ENCODE assay signal across 18 cellular contexts in genomic region chr2:26058390-26058789, GRCh38. TPM values are rescaled to one million over a fixed set of nuclear protein-coding genes. Genes with fewer than 3 reads are reported as not detected.
A peak's percentile ranks its signal among the peaks of the same experiment; 100 is the strongest.
DNase-seq lines count a peak whose midpoint lies in the region; ATAC-seq and TF ChIP-seq lines count a peak whose summit lies in the region.
"Had no signal": no experiment of that assay in that cellular context is flagged by ENCODE, and none has a peak within 500 bp of the region (broad histone marks: within the 10 kb centered on the region; RNA-seq: fewer than 3 reads in every experiment).

No MANE protein-coding gene starts in this region.

- POLR2A ChIA-PET in Caco-2 (lab: Charles Lee) = interaction anchor here (0.5 kb wide), 2 partner anchors 42 to 76 kb away, joined by 3 to 7 read pairs; no protein-coding TSS in a partner anchor

- no TSS peak for BruUV-seq in Caco-2 (replicated peaks; lab: Mats Ljungman, UMichigan)

- no peaks in the 10 kb centered on the region for H3K9me3 Mint-ChIP-seq in Caco-2 (ENCODE audit: unreplicated experiment)
- H3K9me3 Mint-ChIP-seq: activated CD4-positive, alpha-beta T cell treated with anti-CD3 and anti-CD28 coated beads, Interleukin-2, amount 10 ng/mL, durations not matched to agents 7 days and 5 days had no signal

- H3K36me3 ChIP-seq in Caco-2 (ENCODE audit: control insufficient read depth, insufficient read depth, low read length) = no peaks in the 10 kb centered on the region
- H3K36me3 ChIP-seq in psoas muscle (ENCODE audit: insufficient read depth in 1 of 2, low read depth in 1 of 2) = peaks cover 0 to 14% of the 10 kb centered on the region in 2 donors

- WGBS in psoas muscle, 3 donors = 42 to 61% (median 45%) methylated on average over 4 of the region's 4 CpGs

- intact Hi-C loops in Caco-2 (cut with micrococcal nuclease; ENCODE audit: unreplicated experiment) = no loop called here
- intact Hi-C loops in left colon (cut with DNase I, micrococcal nuclease) = no loop called here
- intact Hi-C loops in psoas muscle (cut with DNase I) = no loop called here

- H3K4me1 ChIP-seq in Caco-2 (peaks cover 23% of the 10 kb centered on the region), psoas muscle (peaks cover 58% of the 10 kb centered on the region)
- H3K4me1 ChIP-seq: BLaER1 had no signal

- H3K9me3 ChIP-seq in Caco-2 (no peaks in the 10 kb centered on the region), T-helper 17 cell (ENCODE audit: control insufficient read depth, low read length, poor library complexity, severe bottlenecking) (no peaks in the 10 kb centered on the region), psoas muscle (no peaks in the 10 kb centered on the region)
- H3K9me3 ChIP-seq: BLaER1, body of pancreas, gastroesophageal sphincter, testis had no signal

- no peak for DNase-seq in Caco-2
- DNase-seq in T-helper 17 cell = no peak
- no peak for DNase-seq in left colon
- no peak for DNase-seq in psoas muscle
- DNase-seq in stimulated activated CD4-positive, alpha-beta T cell treated with anti-CD3 and anti-CD28 coated beads, Interleukin-4, amount 100 ng/mL, for 1 hour = no peak
- no peak for DNase-seq in NCI-H146 treated with DMSO at 0.1 percent for 48 hours (lab: John Stamatoyannopoulos, UW; ENCODE audit: unreplicated experiment)
- DNase-seq in EL = no peak
- DNase-seq: activated CD4-positive, alpha-beta T cell treated with anti-CD3 and anti-CD28 coated beads, Interleukin-2, amount 10 ng/mL, durations not matched to agents 7 days and 5 days; activated naive CD4-positive, alpha-beta T cell treated with anti-CD3 and anti-CD28 coated beads, Interleukin-2, amount 50 U/mL, for 16 hours; body of pancreas; left ventricle myocardium superior; stimulated activated CD8-positive, alpha-beta memory T cell treated with anti-CD3 and anti-CD28 coated beads, Interleukin-4, amount 100 ng/mL, for 48 hours; testis had no signal

- H3K4me1 Mint-ChIP-seq in Caco-2 (ENCODE audit: low read depth, unreplicated experiment) (peaks cover 30% of the 10 kb centered on the region), T-helper 17 cell (peaks cover 26% of the 10 kb centered on the region)

- no peak overlapping the region for H3K4me3 Mint-ChIP-seq in Caco-2 (ENCODE audit: unreplicated experiment)
- H3K4me3 Mint-ChIP-seq in T-helper 17 cell = no peak overlapping the region
- H3K4me3 Mint-ChIP-seq: activated CD4-positive, alpha-beta T cell treated with anti-CD3 and anti-CD28 coated beads, Interleukin-2, amount 10 ng/mL, durations not matched to agents 7 days and 5 days had no signal

- H3K27ac Mint-ChIP-seq in Caco-2 (ENCODE audit: unreplicated experiment) = peak overlapping the region; percentile 12
- peak overlapping the region; percentile 93 for H3K27ac Mint-ChIP-seq in T-helper 17 cell
- H3K27ac Mint-ChIP-seq: activated CD4-positive, alpha-beta T cell treated with anti-CD3 and anti-CD28 coated beads, Interleukin-2, amount 10 ng/mL, durations not matched to agents 7 days and 5 days had no signal

- CTCF ChIA-PET in Caco-2 (lab: Charles Lee) = interaction anchor here (0.7 kb wide), 1 partner anchor 25 kb away, joined by 3 read pairs; the partner anchor contains the start of gene RAB10

- peaks cover 77% of the 10 kb centered on the region for H3K36me3 Mint-ChIP-seq in Caco-2 (ENCODE audit: insufficient read depth, unreplicated experiment)
- H3K36me3 Mint-ChIP-seq in T-helper 17 cell (ENCODE audit: low read depth) = no peaks in the 10 kb centered on the region

- no peak for ATAC-seq in T-helper 17 cell
- ATAC-seq in left colon = peak; percentile 58
- peak in 2 of 4 donors; percentile 31 to 33 for ATAC-seq in psoas muscle
- ATAC-seq: body of pancreas, gastroesophageal sphincter, left ventricle myocardium superior, SK-N-SH treated with all-trans-retinoic acid at 6 μM for 48 hours had no signal

- H3K27me3 ChIP-seq in Caco-2 (replicated peaks; ENCODE audit: control insufficient read depth, insufficient read depth, low read length) (no peaks in the 10 kb centered on the region), psoas muscle (ENCODE audit: insufficient read depth in 3 of 3, low read length in 2 of 3) (no peaks in the 10 kb centered on the region)
- H3K27me3 ChIP-seq: BLaER1, body of pancreas, gastroesophageal sphincter, testis had no signal

- TF ChIP-seq CTCF in Caco-2 (IDR thresholded peaks at IDR 0.05; ENCODE audit: insufficient read depth in 1 of 2, low read depth in 1 of 2, low read length in 1 of 2, severe bottlenecking in 1 of 2, unreplicated experiment in 1 of 2) (no peak), psoas muscle (IDR thresholded peaks at IDR 0.05) (no peak)

- H3K27me3 Mint-ChIP-seq in Caco-2 (ENCODE audit: insufficient read depth, unreplicated experiment) (no peaks in the 10 kb centered on the region), T-helper 17 cell (no peaks in the 10 kb centered on the region)
- H3K27me3 Mint-ChIP-seq: activated CD4-positive, alpha-beta T cell treated with anti-CD3 and anti-CD28 coated beads, Interleukin-2, amount 10 ng/mL, durations not matched to agents 7 days and 5 days had no signal

- peak overlapping the region; percentile 27 for H3K27ac ChIP-seq in psoas muscle
- H3K27ac ChIP-seq: BLaER1, body of pancreas, epithelial cell of prostate, gastroesophageal sphincter, skin epidermis, testis had no signal

- H3K4me3 ChIP-seq in Caco-2 (ENCODE audit: low read depth, low read length) = no peak overlapping the region
- no peak overlapping the region for H3K4me3 ChIP-seq in psoas muscle
- H3K4me3 ChIP-seq: BLaER1, body of pancreas, gastroesophageal sphincter, skin epidermis, testis had no signal

RNA-seq across cellular contexts. Expression of gene RAB10, which starts 24.5 kb away (rescaled TPM):
- 203 and 213 TPM in 2 replicates for total RNA-seq in Caco-2 (2022)
- total RNA-seq in T-helper 17 cell = 10 to 100 TPM; 41.2 to 42.9 TPM
- 100 to 1,000 TPM; 171 to 173 TPM for total RNA-seq in left colon
- 100 to 1,000 TPM; 131 to 164 (median 149) TPM for total RNA-seq in psoas muscle
- 100 to 1,000 TPM in 2 of 3 donors, 10 to 100 TPM in 1; 76.5 to 170 (median 116) TPM for polyA plus RNA-seq in psoas muscle
